ENCODE assay signal across 13 cellular contexts in genomic region chr13:65378943-65379519, GRCh38.
DNase-seq lines count a peak whose midpoint lies in the region; ATAC-seq lines count a peak whose summit lies in the region.
"Had no signal": no experiment of that assay in that cellular context is flagged by ENCODE, and none has a peak within 500 bp of the region (broad histone marks: within the 10 kb centered on the region; RNA-seq: fewer than 3 reads in every experiment).

No MANE protein-coding gene starts in this region.

- intact Hi-C loops in naive thymus-derived CD4-positive, alpha-beta T cell (cut with micrococcal nuclease): no loop called here

- CTCF ChIA-PET in naive thymus-derived CD4-positive, alpha-beta T cell (lab: Charles Lee): no interaction called here

- peak; percentile 45 for DNase-seq in NCI-H82 (lab: John Stamatoyannopoulos, UW)
- DNase-seq in NCI-H82 treated with DMSO at 0.1 percent for 48 hours (lab: John Stamatoyannopoulos, UW; ENCODE audit: unreplicated experiment): no peak
- DNase-seq in NCI-H69 (lab: John Stamatoyannopoulos, UW): peak; percentile 49
- peak; percentile 4 for DNase-seq in cerebellar cortex (ENCODE audit: low spot score)
- peak; percentile 6 for DNase-seq in renal cortical epithelial cell (ENCODE audit: low read depth)
- DNase-seq in naive thymus-derived CD4-positive, alpha-beta T cell: no peak
- DNase-seq in pons (ENCODE audit: low spot score): no peak
- DNase-seq: activated CD8-positive, alpha-beta T cell treated with anti-CD3 and anti-CD28 coated beads, Interleukin-2, amount 10 ng/mL, durations not matched to agents 7 days and 5 days; activated naive CD4-positive, alpha-beta T cell; cerebellar nuclear complex; NCI-H2029; posterior cingulate gyrus had no signal

- H3K9me3 ChIP-seq in naive thymus-derived CD4-positive, alpha-beta T cell (ENCODE audit: control insufficient read depth in 2 of 3, low read length in 3 of 3): no peaks in the 10 kb centered on the region

- no peaks in the 10 kb centered on the region for H3K36me3 ChIP-seq in naive thymus-derived CD4-positive, alpha-beta T cell (ENCODE audit: control insufficient read depth in 2 of 3, insufficient read depth in 3 of 3, low read length in 3 of 3)

- H3K4me3 ChIP-seq in naive thymus-derived CD4-positive, alpha-beta T cell (ENCODE audit: low read length): no peak overlapping the region

- H3K9me3 Mint-ChIP-seq in naive thymus-derived CD4-positive, alpha-beta T cell: peaks cover 0 to 29% (median 12%) of the 10 kb centered on the region in 11 donors

- no peak overlapping the region for H3K27ac ChIP-seq in naive thymus-derived CD4-positive, alpha-beta T cell (ENCODE audit: low read depth, low read length)

- no peak overlapping the region for H3K4me3 Mint-ChIP-seq in naive thymus-derived CD4-positive, alpha-beta T cell
- H3K4me3 Mint-ChIP-seq: activated CD8-positive, alpha-beta T cell treated with anti-CD3 and anti-CD28 coated beads, Interleukin-2, amount 10 ng/mL, durations not matched to agents 7 days and 5 days had no signal

- no peaks in the 10 kb centered on the region for H3K27me3 ChIP-seq in naive thymus-derived CD4-positive, alpha-beta T cell (ENCODE audit: control insufficient read depth in 2 of 2, insufficient read depth in 2 of 2, low read length in 2 of 2)

- H3K27me3 Mint-ChIP-seq in naive thymus-derived CD4-positive, alpha-beta T cell: no peaks in the 10 kb centered on the region

- no peaks in the 10 kb centered on the region for H3K4me1 Mint-ChIP-seq in naive thymus-derived CD4-positive, alpha-beta T cell

- H3K27ac Mint-ChIP-seq in naive thymus-derived CD4-positive, alpha-beta T cell: no peak overlapping the region
- H3K27ac Mint-ChIP-seq: activated CD8-positive, alpha-beta T cell treated with anti-CD3 and anti-CD28 coated beads, Interleukin-2, amount 10 ng/mL, durations not matched to agents 7 days and 5 days had no signal

- H3K4me1 ChIP-seq in naive thymus-derived CD4-positive, alpha-beta T cell (ENCODE audit: control insufficient read depth in 2 of 2, insufficient read depth in 2 of 2, low read length in 2 of 2): no peaks in the 10 kb centered on the region

- POLR2A ChIA-PET in naive thymus-derived CD4-positive, alpha-beta T cell (lab: Charles Lee): no interaction called here

- H3K36me3 Mint-ChIP-seq in naive thymus-derived CD4-positive, alpha-beta T cell: no peaks in the 10 kb centered on the region

- ATAC-seq in naive thymus-derived CD4-positive, alpha-beta T cell: no peak
- no peak for ATAC-seq in HG03196 (IDR thresholded peaks at IDR 0.05; ENCODE audit: unreplicated experiment)
- ATAC-seq: activated CD8-positive, alpha-beta T cell treated with anti-CD3 and anti-CD28 coated beads, Interleukin-2, amount 10 ng/mL, durations not matched to agents 7 days and 5 days had no signal

Comparison
In these comparisons a context has a peak if more than half of its experiments do, and no peak if none do; other contexts are left out.
1. DNase-seq: peak in NCI-H82 (single experiment), NCI-H69 (single experiment), cerebellar cortex (single experiment) and renal cortical epithelial cell (single experiment); none in NCI-H82 treated with DMSO at 0.1 percent for 48 hours (single experiment), naive thymus-derived CD4-positive, alpha-beta T cell (0 of 9) and pons (single experiment).